8 cellular contexts compared by ENCODE assay signal in the genomic region with DNA sequence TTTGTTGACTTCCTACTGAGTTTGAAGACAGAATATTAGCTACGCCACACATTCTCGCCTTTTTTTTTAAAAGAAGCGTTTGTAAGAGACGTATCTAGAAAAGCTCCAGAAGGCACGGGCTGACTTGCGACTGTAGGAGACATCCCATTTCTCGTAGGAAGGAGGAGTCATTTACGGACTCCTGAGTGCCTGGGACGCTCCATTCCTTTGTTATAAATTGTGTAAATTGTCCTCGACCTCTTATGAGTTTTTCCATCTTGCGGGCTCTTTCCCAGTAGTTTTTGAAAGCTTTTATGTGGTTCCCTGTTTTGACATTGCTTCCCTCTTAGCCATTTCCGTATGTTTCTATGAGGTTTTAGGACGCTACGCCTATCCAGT. TPM values are rescaled to one million over a fixed set of nuclear protein-coding genes. Genes with fewer than 3 reads are reported as not detected.
DNase-seq lines count a peak whose midpoint lies in the region; ATAC-seq and TF ChIP-seq lines count a peak whose summit lies in the region.

No MANE protein-coding gene starts in this region.

- DNase-seq in CD4-positive, alpha-beta memory T cell: peak in 1 of 5 donors; percentile 25
- DNase-seq in LNCaP clone FGC (ENCODE audit: low read depth) (no peak), MCF 10A (ENCODE audit: unreplicated experiment) (peak; percentile 21), memory B cell (ENCODE audit: low spot score in 2 of 2) (no peak), amygdala (lab: John Stamatoyannopoulos, UW) (no peak), inferior parietal cortex (ENCODE audit: extremely low spot score) (no peak)
- DNase-seq in effector CD8-positive, alpha-beta T cell (lab: John Stamatoyannopoulos, UW): no peak
- DNase-seq in activated effector memory CD4-positive, alpha-beta T cell treated with anti-CD3 and anti-CD28 coated beads, Interleukin-2, amount 50 U/mL, for 16 hours: no peak

- peaks cover 4 to 24% of the 10 kb centered on the region in 2 donors for H3K36me3 Mint-ChIP-seq in CD4-positive, alpha-beta memory T cell
- H3K36me3 Mint-ChIP-seq in MCF 10A (ENCODE audit: insufficient read depth, unreplicated experiment) (peaks cover 30% of the 10 kb centered on the region), memory B cell (peaks cover 15% of the 10 kb centered on the region)

- TF ChIP-seq CTCF in LNCaP clone FGC (IDR thresholded peaks at IDR 0.05; ENCODE audit: control insufficient read depth, extremely low read depth, insufficient read depth) (no peak), MCF 10A (IDR thresholded peaks at IDR 0.05; ENCODE audit: unreplicated experiment) (no peak)

- H3K27me3 ChIP-seq in CD4-positive, alpha-beta memory T cell (ENCODE audit: insufficient read depth, low read length): no peaks in the 10 kb centered on the region

- no peak for ATAC-seq in memory B cell (ENCODE audit: low read depth)

- peaks cover 15 to 58% (median 41%) of the 10 kb centered on the region in 4 donors for H3K4me1 Mint-ChIP-seq in CD4-positive, alpha-beta memory T cell
- H3K4me1 Mint-ChIP-seq in MCF 10A (ENCODE audit: insufficient read depth, unreplicated experiment): no peaks in the 10 kb centered on the region
- H3K4me1 Mint-ChIP-seq in memory B cell: peaks cover 21% of the 10 kb centered on the region

- H3K9me3 ChIP-seq in CD4-positive, alpha-beta memory T cell (ENCODE audit: control insufficient read depth in 1 of 2, low read length in 2 of 2): no peaks in the 10 kb centered on the region

- H3K4me3 ChIP-seq in CD4-positive, alpha-beta memory T cell (ENCODE audit: low read length in 2 of 2): peak overlapping the region; percentile 61 to 65
- H3K4me3 ChIP-seq in LNCaP clone FGC (ENCODE audit: low read depth, low read length): peak overlapping the region; percentile 81

- POLR2A ChIA-PET in CD4-positive, alpha-beta memory T cell (lab: Charles Lee; ENCODE audit: partially characterized antibody): interaction anchor here (0.8 to 5.1 kb wide), 9 partner anchors 9 to 432 kb away, joined by 3 to 28 read pairs (median 12); a partner anchor contains a TSS
- POLR2A ChIA-PET in MCF 10A (lab: Yijun Ruan, JAX): interaction anchor here (0.6 to 5.6 kb wide), 16 partner anchors 8 to 321 kb away, joined by 3 to 33 read pairs (median 6); a partner anchor contains a TSS

- peak overlapping the region; percentile 79 to 87 (median 84) for H3K4me3 Mint-ChIP-seq in CD4-positive, alpha-beta memory T cell
- H3K4me3 Mint-ChIP-seq in MCF 10A (ENCODE audit: unreplicated experiment) (peak overlapping the region; percentile 76), memory B cell (peak overlapping the region; percentile 86)

- H3K9me3 Mint-ChIP-seq in CD4-positive, alpha-beta memory T cell: no peaks in the 10 kb centered on the region
- H3K9me3 Mint-ChIP-seq in MCF 10A (ENCODE audit: unreplicated experiment) (no peaks in the 10 kb centered on the region), memory B cell (no peaks in the 10 kb centered on the region)

- CTCF ChIA-PET in CD4-positive, alpha-beta memory T cell (lab: Charles Lee; ENCODE audit: partially characterized antibody): interaction anchor here (1.8 to 2.8 kb wide), 3 partner anchors 16 to 220 kb away, joined by 5 to 11 read pairs (median 6); a partner anchor contains a TSS
- CTCF ChIA-PET in MCF 10A (lab: Yijun Ruan, JAX): interaction anchor here (0.7 to 1.9 kb wide), 5 partner anchors 12 to 386 kb away, joined by 3 to 5 read pairs (median 4); a partner anchor contains a TSS

- no peaks in the 10 kb centered on the region for H3K27me3 Mint-ChIP-seq in CD4-positive, alpha-beta memory T cell
- no peaks in the 10 kb centered on the region for H3K27me3 Mint-ChIP-seq in MCF 10A (ENCODE audit: insufficient read depth, unreplicated experiment)
- no peaks in the 10 kb centered on the region for H3K27me3 Mint-ChIP-seq in memory B cell

- peak overlapping the region; percentile 83 for H3K27ac ChIP-seq in CD4-positive, alpha-beta memory T cell (ENCODE audit: low read depth, low read length)

- intact Hi-C loops in CD4-positive, alpha-beta memory T cell (cut with micrococcal nuclease): loop anchor here (5.0 kb wide), 1 partner anchor 34 kb away; a partner anchor contains a TSS
- intact Hi-C loops in MCF 10A (cut with micrococcal nuclease): no loop called here

- H3K4me1 ChIP-seq in CD4-positive, alpha-beta memory T cell (ENCODE audit: insufficient read depth, low read length): peaks cover 45% of the 10 kb centered on the region

- no TSS peak for BruUV-seq in MCF 10A (replicated peaks; lab: Mats Ljungman, UMichigan)

- peak overlapping the region; percentile 35 to 87 (median 75) for H3K27ac Mint-ChIP-seq in CD4-positive, alpha-beta memory T cell
- no peak overlapping the region for H3K27ac Mint-ChIP-seq in MCF 10A (ENCODE audit: low read depth, unreplicated experiment)
- peak overlapping the region; percentile 68 for H3K27ac Mint-ChIP-seq in memory B cell

- H3K36me3 ChIP-seq in CD4-positive, alpha-beta memory T cell (ENCODE audit: insufficient read depth, low read length): no peaks in the 10 kb centered on the region

RNA-seq across cellular contexts. Expression of a gene that starts 1.0 kb away (rescaled TPM):
- total RNA-seq in CD4-positive, alpha-beta memory T cell: 10 to 100 TPM; 65.1 to 70.9 TPM
- 10 to 100 TPM in 1 of 2 donors, 1 to 10 TPM in 1; 5.1 to 18.2 TPM for polyA plus RNA-seq in CD4-positive, alpha-beta memory T cell
- 77.8 and 84.2 TPM in 2 replicates for total RNA-seq in MCF 10A (2022)

RNA-seq across cellular contexts. Expression of a gene that starts 12.6 kb away (rescaled TPM):
- total RNA-seq in CD4-positive, alpha-beta memory T cell: 1 to 10 TPM; 2.3 to 2.5 TPM
- under 1 TPM; 0.64 to 0.90 TPM for polyA plus RNA-seq in CD4-positive, alpha-beta memory T cell
- 0.26 and 1.3 TPM in 2 replicates for total RNA-seq in MCF 10A (2022)

RNA-seq across cellular contexts. Expression of a gene that starts 17.6 kb away (rescaled TPM):
- 10 to 100 TPM; 51.1 to 53.4 TPM for total RNA-seq in CD4-positive, alpha-beta memory T cell
- 10 to 100 TPM; 34.3 to 38.4 TPM for polyA plus RNA-seq in CD4-positive, alpha-beta memory T cell
- 56.0 and 70.4 TPM in 2 replicates for total RNA-seq in MCF 10A (2022)

RNA-seq across cellular contexts. Expression of a gene that starts 33.5 kb away (rescaled TPM):
- total RNA-seq in CD4-positive, alpha-beta memory T cell: 1 to 10 TPM; 2.4 to 2.8 TPM
- under 1 TPM in 1 of 2 donors, not detected in 1; 0.05 TPM for polyA plus RNA-seq in CD4-positive, alpha-beta memory T cell
- total RNA-seq in MCF 10A (2022): 5.6 and 5.7 TPM in 2 replicates

RNA-seq across cellular contexts. Expression of a gene that starts 40.4 kb away (rescaled TPM):
- total RNA-seq in CD4-positive, alpha-beta memory T cell: 10 to 100 TPM; 41.3 to 42.6 TPM
- 10 to 100 TPM; 88.4 to 94.0 TPM for polyA plus RNA-seq in CD4-positive, alpha-beta memory T cell
- 173 and 193 TPM in 2 replicates for total RNA-seq in MCF 10A (2022)
